Comparison of ENCODE assay signal across 19 cellular contexts in genomic region chr13:94251801-94252200, GRCh38.
A peak's percentile ranks its signal among the peaks of the same experiment; 100 is the strongest.
DNase-seq lines count a peak whose midpoint lies in the region; ATAC-seq and TF ChIP-seq lines count a peak whose summit lies in the region.
"Had no signal": no experiment of that assay in that cellular context is flagged by ENCODE, and none has a peak within 500 bp of the region (broad histone marks: within the 10 kb centered on the region; RNA-seq: fewer than 3 reads in every experiment).

No MANE protein-coding gene starts in this region.

- no peak overlapping the region for H3K14ac ChIP-seq in trophoblast cell (ENCODE audit: low read length)

- peaks cover 0 to 4% of the 10 kb centered on the region in 2 donors for H3K9me3 ChIP-seq in right atrium auricular region
- no peaks in the 10 kb centered on the region for H3K9me3 ChIP-seq in trophoblast cell (ENCODE audit: insufficient read depth, low read depth, low read length)

- no CpG with 5 or more reads among the region's 4 CpGs for WGBS in trophoblast cell (ENCODE audit: extremely low coverage, insufficient coverage, insufficient read length)

- no peak overlapping the region for H2AFZ ChIP-seq in trophoblast cell (ENCODE audit: insufficient read depth, low read length, poor library complexity)
- H2AFZ ChIP-seq: PC-9 had no signal

- peak; percentile 70 for ATAC-seq in Right ventricle myocardium superior (ENCODE audit: poor library complexity)
- ATAC-seq: A549, WTC11 had no signal

- TF ChIP-seq CTCF in right atrium auricular region (IDR thresholded peaks at IDR 0.05) (no peak), chondrocyte (IDR thresholded peaks at IDR 0.05) (no peak), glutamatergic neuron (IDR thresholded peaks at IDR 0.05; ENCODE audit: partially characterized antibody, unreplicated experiment) (no peak)

- no peak overlapping the region for H3K27ac ChIP-seq in right atrium auricular region
- no peak overlapping the region for H3K27ac ChIP-seq in trophoblast cell (ENCODE audit: low read depth, low read length)
- H3K27ac ChIP-seq: A549, ascending aorta, PC-9 had no signal

- no peak overlapping the region for H3K4me3 Mint-ChIP-seq in chondrocyte (ENCODE audit: unreplicated experiment)
- no peak overlapping the region for H3K4me3 Mint-ChIP-seq in glutamatergic neuron (ENCODE audit: unreplicated experiment)
- H3K4me3 Mint-ChIP-seq: WTC11 had no signal

- no peaks in the 10 kb centered on the region for H3K79me2 ChIP-seq in trophoblast cell (ENCODE audit: control insufficient read depth, insufficient read depth, low read length, poor library complexity)

- DNase-seq in Right ventricle myocardium superior (peak; percentile 42), right atrium auricular region (ENCODE audit: low spot score) (no peak), chondrocyte (ENCODE audit: low spot score) (no peak), kidney tubule cell (ENCODE audit: low spot score) (peak; percentile 76), cerebellar nuclear complex (lab: John Stamatoyannopoulos, UW) (no peak), glutamatergic neuron (no peak), trophoblast cell (no peak), DMS 273 treated with DMSO at 0.1 percent for 48 hours (lab: John Stamatoyannopoulos, UW) (no peak)
- DNase-seq: activated CD8-positive, alpha-beta memory T cell treated with anti-CD3 and anti-CD28 coated beads for 24 hours; COR-L47; foreskin melanocyte; Kasumi-1; NCI-H1694; NCI-H510A; PC-9; stimulated activated CD4-positive, alpha-beta T cell treated with anti-CD3 and anti-CD28 coated beads, Interleukin-12 subunit alpha, Interleukin-12 subunit beta, amount 100 ng/mL, for 4 hours had no signal

- H3K4me3 ChIP-seq in right atrium auricular region (no peak overlapping the region), trophoblast cell (ENCODE audit: low read depth, low read length) (no peak overlapping the region)
- H3K4me3 ChIP-seq: A549, ascending aorta, PC-9 had no signal

- no peaks in the 10 kb centered on the region for H3K27me3 Mint-ChIP-seq in chondrocyte (ENCODE audit: low read depth)
- H3K27me3 Mint-ChIP-seq in glutamatergic neuron (ENCODE audit: unreplicated experiment): no peaks in the 10 kb centered on the region

- H3K4me1 ChIP-seq in right atrium auricular region (no peaks in the 10 kb centered on the region), trophoblast cell (ENCODE audit: control insufficient read depth in 1 of 2, insufficient read depth in 2 of 2, low read length in 2 of 2) (no peaks in the 10 kb centered on the region)
- H3K4me1 ChIP-seq: A549, ascending aorta had no signal

- no peak overlapping the region for H4K8ac ChIP-seq in trophoblast cell (ENCODE audit: low read depth, low read length)

- H3K4ac ChIP-seq in trophoblast cell (ENCODE audit: low read depth, low read length): no peak overlapping the region

- H3K27me3 ChIP-seq in right atrium auricular region: no peaks in the 10 kb centered on the region
- H3K27me3 ChIP-seq in trophoblast cell (ENCODE audit: insufficient read depth, low read length): no peaks in the 10 kb centered on the region
- H3K27me3 ChIP-seq: ascending aorta had no signal

- H4K91ac ChIP-seq in trophoblast cell (ENCODE audit: low read depth, low read length): no peak overlapping the region

- H3K4me1 Mint-ChIP-seq in chondrocyte (ENCODE audit: low read depth) (peaks cover 60% of the 10 kb centered on the region), glutamatergic neuron (ENCODE audit: low read depth, unreplicated experiment) (peaks cover 6% of the 10 kb centered on the region)

- peak overlapping the region; percentile 68 for H3K27ac Mint-ChIP-seq in chondrocyte (ENCODE audit: unreplicated experiment)
- no peak overlapping the region for H3K27ac Mint-ChIP-seq in glutamatergic neuron (ENCODE audit: unreplicated experiment)
- H3K27ac Mint-ChIP-seq: WTC11 had no signal

- H3K4me2 ChIP-seq in trophoblast cell (ENCODE audit: low read length): no peak overlapping the region
- H3K4me2 ChIP-seq: A549, PC-9 had no signal

- no peak overlapping the region for H2BK12ac ChIP-seq in trophoblast cell (ENCODE audit: low read length)

- H4K12ac ChIP-seq in trophoblast cell (ENCODE audit: low read depth, low read length): no peak overlapping the region

- H3K9me3 Mint-ChIP-seq in chondrocyte (ENCODE audit: low read depth): peaks cover 6% of the 10 kb centered on the region
- no peaks in the 10 kb centered on the region for H3K9me3 Mint-ChIP-seq in glutamatergic neuron (ENCODE audit: unreplicated experiment)

- H3K9ac ChIP-seq in trophoblast cell (ENCODE audit: low read length): no peak overlapping the region

- intact Hi-C loops in Right ventricle myocardium superior (cut with DNase I): no loop called here

- H3K36me3 Mint-ChIP-seq in chondrocyte (ENCODE audit: low read depth): peaks cover 3% of the 10 kb centered on the region
- H3K36me3 Mint-ChIP-seq in glutamatergic neuron (ENCODE audit: unreplicated experiment): no peaks in the 10 kb centered on the region

- H3K36me3 ChIP-seq in right atrium auricular region: no peaks in the 10 kb centered on the region
- peaks cover 0 to 2% of the 10 kb centered on the region in 2 experiments for H3K36me3 ChIP-seq in trophoblast cell (ENCODE audit: control insufficient read depth in 1 of 2, insufficient read depth in 2 of 2, low read length in 2 of 2)
- H3K36me3 ChIP-seq: ascending aorta had no signal

- H2BK120ac ChIP-seq in trophoblast cell (ENCODE audit: insufficient read depth, low read length, poor library complexity): no peak overlapping the region

- no peak overlapping the region for H3K23ac ChIP-seq in trophoblast cell (ENCODE audit: low read length)

- no peak overlapping the region for H3K18ac ChIP-seq in trophoblast cell (ENCODE audit: low read length)

- H3K79me1 ChIP-seq in trophoblast cell (ENCODE audit: low read length): no peaks in the 10 kb centered on the region

- H2AK5ac ChIP-seq in trophoblast cell (ENCODE audit: low read length): no peak overlapping the region

- no peak overlapping the region for H2BK5ac ChIP-seq in trophoblast cell (ENCODE audit: low read depth, low read length, poor library complexity)

Comparison
In these comparisons a context has a peak if more than half of its experiments do, and no peak if none do; other contexts are left out.
1. DNase-seq: peak in Right ventricle myocardium superior (single experiment) and kidney tubule cell (single experiment); none in right atrium auricular region (single experiment), chondrocyte (single experiment), cerebellar nuclear complex (0 of 2), glutamatergic neuron (single experiment), trophoblast cell (0 of 2) and DMS 273 treated with DMSO at 0.1 percent for 48 hours (single experiment).